ENCODE assay signal across 23 cellular contexts in the genomic region with DNA sequence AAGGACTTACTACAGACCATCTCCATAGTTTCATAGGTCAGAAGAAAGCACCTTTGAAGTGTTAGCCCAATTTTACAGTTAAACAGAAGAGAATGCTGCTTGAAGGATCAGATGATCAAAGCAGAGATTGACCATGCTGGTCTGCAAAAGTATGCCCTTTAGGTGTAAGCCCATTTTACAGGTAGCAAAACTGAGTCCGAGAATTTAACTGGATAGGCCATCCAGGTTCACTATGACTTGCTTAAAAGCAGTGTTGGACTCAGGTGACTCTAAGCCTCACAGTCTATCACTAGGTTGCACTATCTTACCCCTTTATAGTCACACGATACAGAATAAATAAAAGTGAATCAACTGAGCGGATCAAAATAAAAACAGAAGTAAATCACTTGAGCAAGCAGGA.
"Had no signal": no experiment of that assay in that cellular context is flagged by ENCODE, and none has a peak within 500 bp of the region (broad histone marks: within the 10 kb centered on the region; RNA-seq: fewer than 3 reads in every experiment).

No MANE protein-coding gene starts in this region.

- H3K4me3 ChIP-seq: PC-9, Peyer's patch, SJCRH30 had no signal

- H3K27ac ChIP-seq: KMS-11, PC-9, Peyer's patch, SJCRH30 had no signal

- H2AFZ ChIP-seq: PC-9 had no signal

- H3K4me2 ChIP-seq: KMS-11 had no signal

- ATAC-seq: Right ventricle myocardium inferior, SK-N-SH treated with all-trans-retinoic acid at 6 μM for 48 hours had no signal

- H3K36me3 ChIP-seq: Peyer's patch, SJCRH30 had no signal

- H3K4me1 ChIP-seq: Peyer's patch, SJCRH30 had no signal

- DNase-seq: IMR-90, Kasumi-1, MV-4-11, NCI-H1048, NCI-H1105, NCI-H1417, NCI-H1436 treated with DMSO at 0.1 percent for 48 hours, NCI-H1694, NCI-H187 treated with DMSO at 0.1 percent for 48 hours, NCI-H2029 treated with DMSO at 0.1 percent for 48 hours, NCI-H2171 treated with DMSO at 0.1 percent for 48 hours, NCI-H345, NCI-H446 treated with DMSO at 0.1 percent for 48 hours, NCI-H510A treated with DMSO at 0.1 percent for 48 hours, NCI-H774, OCI-M1, PC-9, Peyer's patch, SHP77 treated with DMSO at 0.1 percent for 48 hours, SJCRH30 had no signal

- H3K27me3 ChIP-seq: Peyer's patch, SJCRH30 had no signal

- H3K9ac ChIP-seq: KMS-11 had no signal

- H3K9me3 ChIP-seq: Peyer's patch had no signal
